25 cellular contexts compared by ENCODE assay signal in genomic region chr4:79044260-79044659, GRCh38.
"Had no signal": no experiment of that assay in that cellular context is flagged by ENCODE, and none has a peak within 500 bp of the region (broad histone marks: within the 10 kb centered on the region; RNA-seq: fewer than 3 reads in every experiment).

No MANE protein-coding gene starts in this region.

- H3K36me3 ChIP-seq: ascending aorta had no signal

- H3K4me1 Mint-ChIP-seq: activated CD4-positive, alpha-beta memory T cell treated with anti-CD3 and anti-CD28 coated beads, Interleukin-2, amount 10 ng/mL, durations not matched to agents 7 days and 5 days; activated CD4-positive, alpha-beta T cell treated with anti-CD3 and anti-CD28 coated beads for 36 hours; activated naive CD4-positive, alpha-beta T cell treated with anti-CD3 and anti-CD28 coated beads, Interleukin-2, amount 50 U/mL, for 24 hours; T-cell had no signal

- H3K9me3 ChIP-seq: ascending aorta, body of pancreas had no signal

- H3K27me3 ChIP-seq: ascending aorta, body of pancreas had no signal

- DNase-seq: activated CD4-positive, alpha-beta memory T cell treated with anti-CD3 and anti-CD28 coated beads, Interleukin-2, amount 10 ng/mL, durations not matched to agents 7 days and 5 days; activated CD4-positive, alpha-beta T cell treated with anti-CD3 and anti-CD28 coated beads for 36 hours; activated CD4-positive, alpha-beta T cell treated with anti-CD3 and anti-CD28 coated beads, Interleukin-2, amount 50 U/mL, for 1 hour; activated effector memory CD4-positive, alpha-beta T cell treated with Interleukin-2 at 50 U/mL for 16 hours; activated naive CD4-positive, alpha-beta T cell; amniotic stem cell; body of pancreas; central memory CD4-positive, alpha-beta T cell; KG1; NCI-H1092; NCI-H1417 treated with DMSO at 0.1 percent for 48 hours; NCI-H2029; NCI-H2107; NCI-H510A treated with DMSO at 0.1 percent for 48 hours; NCI-H748 treated with DMSO at 0.1 percent for 48 hours; RPMI8226; T-cell; T-helper 2 cell; T1000 had no signal

- H3K4me3 ChIP-seq: ascending aorta, body of pancreas, SK-N-MC had no signal

- H3K27ac Mint-ChIP-seq: activated CD4-positive, alpha-beta memory T cell treated with anti-CD3 and anti-CD28 coated beads, Interleukin-2, amount 10 ng/mL, durations not matched to agents 7 days and 5 days; activated CD4-positive, alpha-beta T cell treated with anti-CD3 and anti-CD28 coated beads for 36 hours; activated naive CD4-positive, alpha-beta T cell treated with anti-CD3 and anti-CD28 coated beads, Interleukin-2, amount 50 U/mL, for 24 hours; T-cell had no signal

- H3K27me3 Mint-ChIP-seq: activated naive CD4-positive, alpha-beta T cell treated with anti-CD3 and anti-CD28 coated beads, Interleukin-2, amount 50 U/mL, for 24 hours; T-cell had no signal

- H3K27ac ChIP-seq: ascending aorta, body of pancreas, SK-N-MC, VCaP had no signal

- H3K9me3 Mint-ChIP-seq: activated CD4-positive, alpha-beta memory T cell treated with anti-CD3 and anti-CD28 coated beads, Interleukin-2, amount 10 ng/mL, durations not matched to agents 7 days and 5 days; activated naive CD4-positive, alpha-beta T cell treated with anti-CD3 and anti-CD28 coated beads, Interleukin-2, amount 50 U/mL, for 24 hours; T-cell had no signal

- H3K4me3 Mint-ChIP-seq: activated CD4-positive, alpha-beta memory T cell treated with anti-CD3 and anti-CD28 coated beads, Interleukin-2, amount 10 ng/mL, durations not matched to agents 7 days and 5 days; activated CD4-positive, alpha-beta T cell treated with anti-CD3 and anti-CD28 coated beads for 36 hours; activated naive CD4-positive, alpha-beta T cell treated with anti-CD3 and anti-CD28 coated beads, Interleukin-2, amount 50 U/mL, for 24 hours; T-cell had no signal

- ATAC-seq: activated CD4-positive, alpha-beta T cell treated with anti-CD3 and anti-CD28 coated beads for 36 hours; body of pancreas; Panc1; Right ventricle myocardium inferior; T-cell had no signal
